8 cellular contexts compared by ENCODE assay signal in the genomic region with DNA sequence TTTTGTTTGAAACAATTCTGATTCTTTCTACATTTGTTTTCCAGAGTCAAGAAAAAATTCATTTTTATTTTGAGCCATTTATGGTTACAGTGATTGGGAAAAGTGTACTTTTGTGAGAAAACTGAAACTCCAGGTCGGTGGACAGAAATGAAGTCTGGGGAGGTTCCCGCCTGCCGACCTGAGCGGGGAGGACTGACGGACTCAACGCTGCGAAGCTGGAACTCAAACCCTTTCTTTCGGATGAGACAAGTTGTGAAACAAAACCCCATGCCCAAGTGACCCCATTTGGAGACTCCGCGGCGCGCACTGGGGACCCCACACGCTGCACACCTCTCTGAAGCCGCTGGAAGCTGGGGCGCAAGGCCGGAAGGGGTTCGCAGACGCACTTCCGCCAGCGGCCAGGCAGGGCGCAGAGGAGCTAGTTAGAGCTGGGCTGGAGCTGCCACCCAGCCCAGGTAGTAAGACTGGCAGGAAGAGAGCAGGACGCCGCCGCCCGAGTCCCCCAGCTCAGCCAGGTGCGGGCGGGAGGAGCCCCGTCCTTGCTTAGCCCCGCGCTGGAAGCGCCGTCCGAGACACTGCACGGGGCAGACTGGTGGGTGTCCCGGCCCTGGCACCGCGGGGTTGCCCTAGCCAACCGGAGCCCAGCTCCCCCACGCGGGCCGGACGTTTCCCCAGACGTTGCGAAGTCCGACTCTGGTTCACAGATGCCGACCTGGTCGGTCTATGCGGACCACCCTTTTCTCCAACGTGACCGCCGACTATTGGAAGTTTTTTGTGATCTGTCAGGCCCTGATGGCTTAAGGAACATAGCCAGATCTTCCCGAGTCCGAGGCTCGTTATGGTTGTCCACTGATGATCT. TPM values are rescaled to one million over a fixed set of nuclear protein-coding genes. Genes with fewer than 3 reads are reported as not detected.
A peak's percentile ranks its signal among the peaks of the same experiment; 100 is the strongest.
DNase-seq lines count a peak whose midpoint lies in the region; ATAC-seq and TF ChIP-seq lines count a peak whose summit lies in the region.

No MANE protein-coding gene starts in this region.

- TF ChIP-seq CTCF in AG10803 (conservative IDR thresholded peaks at IDR 0.05; ENCODE audit: low read length) (peak; percentile 67), choroid plexus epithelial cell (conservative IDR thresholded peaks at IDR 0.05; ENCODE audit: low read depth, low read length) (peak; percentile 72)

- H3K4me3 ChIP-seq in AG10803 (ENCODE audit: low read length) (peak overlapping the region; percentile 77), choroid plexus epithelial cell (ENCODE audit: low read depth, low read length) (peak overlapping the region; percentile 85)

- intact Hi-C loops in left colon (cut with DNase I, micrococcal nuclease) = no loop called here

- DNase-seq in AG10803 (ENCODE audit: low read depth) = peak; percentile 70
- peak; percentile 89 for DNase-seq in NCI-H345 (lab: John Stamatoyannopoulos, UW)
- DNase-seq in activated CD4-positive, alpha-beta T cell treated with anti-CD3 and anti-CD28 coated beads for 24 hours (ENCODE audit: low read depth in 2 of 2) = peak; percentile 70 to 72
- DNase-seq in choroid plexus epithelial cell (ENCODE audit: low read depth) = peak; percentile 82
- peak; percentile 80 to 91 for DNase-seq in left colon
- peak; percentile 49 to 71 (median 62) for DNase-seq in stimulated activated CD4-positive, alpha-beta T cell treated with anti-CD3 and anti-CD28 coated beads, Interleukin-1b, Interleukin-23, amount 100 ng/mL, for 24 hours (ENCODE audit: low read depth in 4 of 4, low spot score in 1 of 4)

- ATAC-seq in GM18909 (IDR thresholded peaks at IDR 0.05; ENCODE audit: poor library complexity, unreplicated experiment) (peak; percentile 99), HG03175 (IDR thresholded peaks at IDR 0.05; ENCODE audit: unreplicated experiment) (peak; percentile 99), left colon (peak; percentile 100)

RNA-seq across cellular contexts. Expression of a gene that starts 19.8 kb away (rescaled TPM):
- total RNA-seq in left colon = 1 to 10 TPM; 7.1 to 8.6 TPM

RNA-seq across cellular contexts. Expression of a gene that starts 24.3 kb away (rescaled TPM):
- 1 to 10 TPM; 4.6 to 5.8 TPM for total RNA-seq in left colon

RNA-seq across cellular contexts. Expression of a gene that starts 37.1 kb away (rescaled TPM):
- total RNA-seq in left colon = 10 to 100 TPM; 10.7 to 13.4 TPM

Comparison
In these comparisons a context has a peak if more than half of its experiments do, and no peak if none do; other contexts are left out.
1. Peak in every context shown above with its lines: DNase-seq, ATAC-seq and H3K4me3 ChIP-seq.